12 cellular contexts compared by ENCODE assay signal in the genomic region with DNA sequence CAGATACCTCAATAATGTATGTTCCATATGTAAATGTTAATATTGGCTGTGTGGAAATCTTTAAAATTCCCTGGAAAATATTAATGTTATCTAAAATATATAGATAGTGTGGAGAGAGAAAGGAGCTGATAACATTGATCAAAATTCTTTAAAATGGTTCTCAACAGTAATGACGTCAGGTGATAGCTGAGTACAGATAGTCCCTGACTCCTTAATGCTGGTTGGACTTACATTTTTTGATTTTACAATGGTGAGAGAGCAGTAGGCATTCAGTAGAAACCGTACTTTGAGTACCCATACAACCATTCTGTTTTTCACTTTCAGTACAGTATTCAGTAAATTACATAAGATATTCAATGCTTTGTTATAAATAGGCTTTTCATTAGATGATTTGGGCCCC.
"Had no signal": no experiment of that assay in that cellular context is flagged by ENCODE, and none has a peak within 500 bp of the region (broad histone marks: within the 10 kb centered on the region; RNA-seq: fewer than 3 reads in every experiment).

No MANE protein-coding gene starts in this region.

- H3K27ac Mint-ChIP-seq: natural killer cell, progenitor cell of endocrine pancreas, type B pancreatic cell had no signal

- DNase-seq: effector memory CD4-positive, alpha-beta T cell; gastrocnemius medialis; islet precursor cell; mammary epithelial cell; natural killer cell; occipital lobe; pancreas; right cardiac atrium; stimulated activated CD4-positive, alpha-beta T cell treated with anti-CD3 and anti-CD28 coated beads, Interleukin-2, amount 100 ng/mL, for 48 hours; stimulated activated naive CD4-positive, alpha-beta T cell treated with Interleukin-2 at 50 U/mL for 16 hours had no signal

- H3K4me3 Mint-ChIP-seq: natural killer cell, type B pancreatic cell had no signal

- H3K27me3 Mint-ChIP-seq: progenitor cell of endocrine pancreas, type B pancreatic cell had no signal

- H3K9me3 Mint-ChIP-seq: natural killer cell, type B pancreatic cell had no signal

- H3K4me1 Mint-ChIP-seq: natural killer cell had no signal

- H3K36me3 Mint-ChIP-seq: natural killer cell had no signal
